In the genomic region with DNA sequence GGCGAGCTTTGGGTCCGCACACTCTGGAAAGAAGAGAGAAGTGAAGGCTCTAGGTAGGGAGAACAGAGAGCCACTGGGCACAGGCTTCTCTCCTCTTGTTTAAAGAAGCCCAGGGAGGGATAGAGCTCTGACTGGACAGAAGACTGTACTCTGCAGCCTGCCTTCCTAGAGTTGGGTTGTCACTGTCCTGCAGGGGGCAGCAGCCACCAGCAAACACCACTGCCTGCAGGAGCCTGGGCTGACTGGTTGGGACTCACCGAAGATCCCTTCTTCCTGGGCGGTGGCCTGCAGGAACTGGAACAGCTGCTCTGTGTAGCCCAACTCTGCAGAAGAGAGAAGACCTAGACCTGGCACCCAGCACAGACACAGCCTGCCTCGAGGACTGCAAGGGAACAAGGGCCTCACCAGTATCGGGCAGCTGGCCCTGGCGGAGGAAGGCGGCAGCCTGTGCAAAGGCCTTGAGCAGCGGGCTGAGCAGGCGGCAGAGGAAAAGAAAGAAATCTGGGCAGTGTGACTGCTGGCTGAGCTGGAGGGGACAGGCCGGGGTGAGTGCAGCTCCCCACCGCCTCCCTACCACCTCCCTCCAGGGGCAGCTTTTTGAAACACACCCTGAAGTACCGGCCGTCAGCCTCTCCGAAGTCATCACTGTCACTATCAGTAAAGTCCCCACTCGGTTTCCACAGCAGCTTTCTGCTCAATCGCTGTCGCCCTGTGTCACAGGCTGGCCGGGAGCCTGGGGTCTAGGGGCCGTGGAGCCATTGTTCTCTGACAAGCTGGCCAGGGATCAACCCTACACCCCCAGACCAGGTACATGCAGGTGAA, we compare ENCODE assay signal across 7 cellular contexts. TPM values are rescaled to one million over a fixed set of nuclear protein-coding genes. Genes with fewer than 3 reads are reported as not detected.
DNase-seq lines count a peak whose midpoint lies in the region; ATAC-seq, FAIRE-seq and TF ChIP-seq lines count a peak whose summit lies in the region.
"Not testable (repeated sequence)": the region's sequence is repeated elsewhere in the genome, so short reads cannot be mapped to it uniquely, and the experiment has no call there.

No MANE protein-coding gene starts in this region.

- DNase-seq in RWPE1 (ENCODE audit: low spot score) (peak; percentile 49), activated T-helper 1 cell treated with Interleukin-2 at 50 U/mL for 16 hours (ENCODE audit: low read depth) (peak; percentile 44), endothelial cell of umbilical vein (ENCODE audit: low read depth, low spot score) (peak; percentile 57), lower leg skin (ENCODE audit: low spot score in 2 of 2) (peak; percentile 81 to 96)
- DNase-seq in stimulated activated CD4-positive, alpha-beta T cell treated with anti-CD3 and anti-CD28 coated beads, Interleukin-15, amount 100 ng/mL, for 1 hour (ENCODE audit: low read depth in 1 of 2, low spot score in 1 of 2): peak; percentile 29 to 57

- dilution Hi-C loops in endothelial cell of umbilical vein (cut with MboI; ENCODE audit: extremely low pct_ligation_motif_present, low sequenced_read_pairs): not testable (repeated sequence)

- POLR2A ChIA-PET in RWPE1 (lab: Yijun Ruan, JAX; ENCODE audit: low non-redundant PET); endothelial cell of umbilical vein (lab: Charles Lee): not testable (repeated sequence)

- H3K27me3 ChIP-seq in endothelial cell of umbilical vein (ENCODE audit: control insufficient read depth in 2 of 2, insufficient read depth in 2 of 2, low read length in 2 of 2): not testable (repeated sequence)

- 69 to 73% methylated on average over 13 to 14 of the region's 20 CpGs for WGBS in lower leg skin, 2 donors

- peak; percentile 86 for ATAC-seq in GM18498 (IDR thresholded peaks at IDR 0.05; ENCODE audit: unreplicated experiment)
- ATAC-seq in HG03097 (IDR thresholded peaks at IDR 0.05; ENCODE audit: low FRiP score, unreplicated experiment): peak; percentile 64

- not testable (repeated sequence) for H3K4me1 ChIP-seq in endothelial cell of umbilical vein (ENCODE audit: control insufficient read depth, extremely low read depth, insufficient read depth, low read length)

- H4K20me1 ChIP-seq in endothelial cell of umbilical vein (replicated peaks; ENCODE audit: control insufficient read depth, extremely low read depth, insufficient read depth, low read length): not testable (repeated sequence)

- not testable (repeated sequence) for H3K4me3 ChIP-seq in endothelial cell of umbilical vein (replicated peaks in 1 of 3; ENCODE audit: insufficient read depth in 1 of 3, low read depth in 1 of 3, low read length in 3 of 3); lower leg skin (ENCODE audit: low read depth, poor library complexity, severe bottlenecking)

- not testable (repeated sequence) for H2AFZ ChIP-seq in endothelial cell of umbilical vein (ENCODE audit: low read depth, low read length)

- intact Hi-C loops in endothelial cell of umbilical vein (cut with micrococcal nuclease); lower leg skin (cut with DNase I; ENCODE audit: low total_unique reads): not testable (repeated sequence)

- not testable (repeated sequence) for TF ChIP-seq POLR2A in endothelial cell of umbilical vein (IDR thresholded peaks at IDR 0.05; ENCODE audit: low read depth, low read length); lower leg skin (IDR thresholded peaks at IDR 0.05)

- peak overlapping the region; percentile 30 for H3K27ac ChIP-seq in RWPE1
- H3K27ac ChIP-seq in endothelial cell of umbilical vein (ENCODE audit: insufficient read depth, low read depth, low read length): not testable (repeated sequence)

- BruUV-seq in endothelial cell of umbilical vein (replicated peaks; lab: Mats Ljungman, UMichigan): not testable (repeated sequence)

- not testable (repeated sequence) for H3K36me3 ChIP-seq in endothelial cell of umbilical vein (ENCODE audit: control insufficient read depth in 2 of 2, extremely low read depth in 1 of 2, insufficient read depth in 2 of 2, low read length in 2 of 2)

- not testable (repeated sequence) for H3K9me1 ChIP-seq in endothelial cell of umbilical vein (replicated peaks; ENCODE audit: control insufficient read depth, extremely low read depth, insufficient read depth, low read length)

- H3K79me2 ChIP-seq in endothelial cell of umbilical vein (ENCODE audit: control insufficient read depth, insufficient read depth, low read length): not testable (repeated sequence)

- not testable (repeated sequence) for H3K9me3 ChIP-seq in endothelial cell of umbilical vein (replicated peaks; ENCODE audit: control insufficient read depth, insufficient read depth, low read length)

- TF ChIP-seq CTCF in RWPE1 (conservative IDR thresholded peaks at IDR 0.05; ENCODE audit: low read depth) (peak; percentile 85), endothelial cell of umbilical vein (IDR thresholded peaks at IDR 0.05; ENCODE audit: extremely low read depth in 1 of 2, insufficient read depth in 1 of 2, low read depth in 1 of 2, low read length in 2 of 2) (peak; percentile 58 to 78), lower leg skin (IDR thresholded peaks at IDR 0.05) (peak in 1 of 3 donors; percentile 79)

- CTCF ChIA-PET in RWPE1 (lab: Yijun Ruan, JAX): interaction anchor here (0.5 to 4.1 kb wide), 12 partner anchors 77 to 490 kb away, joined by 3 to 27 read pairs (median 4); partner anchors contain the start of genes ADRA2B and ASTL
- CTCF ChIA-PET in endothelial cell of umbilical vein (lab: Charles Lee): interaction anchor here (0.6 to 3.9 kb wide), 16 partner anchors 10 to 487 kb away, joined by 3 to 87 read pairs (median 4); partner anchors contain the start of genes ADRA2B, CIAO1 and TMEM127

- H3K4me2 ChIP-seq in endothelial cell of umbilical vein (ENCODE audit: insufficient read depth, low read length): not testable (repeated sequence)

- not testable (repeated sequence) for H3K9ac ChIP-seq in endothelial cell of umbilical vein (replicated peaks; ENCODE audit: extremely low read depth, insufficient read depth, low read length)

- FAIRE-seq in endothelial cell of umbilical vein (lab: Jason Lieb, UNC): peak; percentile 49

RNA-seq across cellular contexts. Expression of gene GPAT2, which starts 11.8 kb away (rescaled TPM):
- total RNA-seq in endothelial cell of umbilical vein (6.6 and 14.2 TPM in 2 replicates), lower leg skin (1 to 10 TPM in 3 of 4 donors, under 1 TPM in 1; 0.38 to 3.6 (median 1.4) TPM)
- polyA plus RNA-seq in endothelial cell of umbilical vein: 10.3 and 11.1 TPM in 2 replicates
- 8.8 and 8.9 TPM in 2 replicates for polyA plus RNA-seq in endothelial cell of umbilical vein (2011; cell fraction: cytosol; rRNA removed)
- polyA plus RNA-seq in endothelial cell of umbilical vein (2011; cell fraction: nucleus; rRNA removed): 36.6 TPM in 2 replicates
- polyA plus RNA-seq in endothelial cell of umbilical vein (2012): 0.55 and 0.62 TPM in 2 replicates
- 8.6 and 8.8 TPM in 2 replicates for polyA minus RNA-seq in endothelial cell of umbilical vein
- not detected for polyA minus RNA-seq in endothelial cell of umbilical vein (2011; cell fraction: cytosol; rRNA and poly(A)+ RNA removed)
- polyA minus RNA-seq in endothelial cell of umbilical vein (2011; cell fraction: nucleus; rRNA and poly(A)+ RNA removed): 5.4 and 6.4 TPM in 2 replicates

RNA-seq across cellular contexts. Expression of gene ANKRD36C, which starts 31.3 kb away (rescaled TPM):
- total RNA-seq in endothelial cell of umbilical vein (92.8 and 108 TPM in 2 replicates), lower leg skin (10 to 100 TPM; 15.4 to 29.7 (median 15.5) TPM)
- polyA plus RNA-seq in endothelial cell of umbilical vein: 2.3 and 4.4 TPM in 2 replicates
- 2.1 and 2.2 TPM in 2 replicates for polyA plus RNA-seq in endothelial cell of umbilical vein (2011; cell fraction: cytosol; rRNA removed)
- 62.3 and 78.4 TPM in 2 replicates for polyA plus RNA-seq in endothelial cell of umbilical vein (2011; cell fraction: nucleus; rRNA removed)
- polyA plus RNA-seq in endothelial cell of umbilical vein (2012): 12.4 and 13.9 TPM in 2 replicates
- polyA minus RNA-seq in endothelial cell of umbilical vein: 124 and 126 TPM in 2 replicates
- polyA minus RNA-seq in endothelial cell of umbilical vein (2011; cell fraction: cytosol; rRNA and poly(A)+ RNA removed): 5.8 TPM
- 401 and 478 TPM in 2 replicates for polyA minus RNA-seq in endothelial cell of umbilical vein (2011; cell fraction: nucleus; rRNA and poly(A)+ RNA removed)
